Comparison of ENCODE assay signal across 1 cellular context in the genomic region with DNA sequence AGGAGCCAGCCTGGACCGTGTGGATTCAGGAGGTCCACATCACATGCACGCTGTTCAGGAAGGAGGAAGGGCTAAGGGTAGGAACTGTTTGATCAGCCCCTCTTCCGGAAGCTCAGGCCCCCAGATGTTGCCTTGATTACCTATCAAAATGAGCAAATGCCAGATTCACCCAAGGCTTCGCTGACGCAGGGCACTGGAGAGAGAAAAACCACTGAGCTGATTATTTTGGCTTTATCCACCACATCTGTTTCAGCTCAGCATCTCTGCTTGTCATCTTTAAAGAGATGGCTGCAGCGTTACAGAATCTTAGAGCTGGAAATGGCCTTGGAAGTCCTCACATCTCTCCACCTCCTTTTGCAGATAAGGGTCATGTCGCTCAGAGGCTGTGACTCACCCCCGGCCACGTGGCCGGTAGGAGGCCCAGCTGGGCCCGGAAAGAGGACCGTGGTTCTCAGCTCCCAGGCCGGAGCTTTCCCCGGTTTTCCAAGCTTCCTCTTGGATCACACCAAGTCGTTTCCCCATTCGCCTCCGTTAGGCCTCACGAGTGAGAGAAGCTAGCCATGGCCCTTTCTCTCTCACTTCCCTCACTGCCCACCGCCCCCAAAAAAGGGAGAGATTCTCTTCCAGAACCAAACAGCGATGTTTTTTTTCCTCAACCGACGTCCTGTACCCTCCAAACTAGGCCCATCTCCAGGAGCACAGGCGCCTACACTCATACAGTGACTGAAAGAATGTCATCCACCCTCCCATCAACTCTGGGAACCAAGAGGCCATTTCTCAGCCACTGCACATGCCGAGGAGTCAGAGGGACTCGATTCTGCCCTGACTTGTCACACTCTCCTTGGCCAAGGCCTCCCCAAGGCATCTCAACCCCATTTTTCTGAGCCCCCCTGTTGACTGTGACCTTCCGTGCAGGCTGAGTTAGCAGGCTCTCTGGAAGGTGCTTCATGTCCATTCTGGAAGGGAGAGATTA.
A peak's percentile ranks its signal among the peaks of the same experiment; 100 is the strongest.
TF ChIP-seq lines count a peak whose summit lies in the region.

No MANE protein-coding gene starts in this region.

TF ChIP-seq in K562, 482 proteins besides CTCF, POLR2A, EP300 and RAD21 (continued from another document and continues in another):
- TF ChIP-seq, protein P1, sequence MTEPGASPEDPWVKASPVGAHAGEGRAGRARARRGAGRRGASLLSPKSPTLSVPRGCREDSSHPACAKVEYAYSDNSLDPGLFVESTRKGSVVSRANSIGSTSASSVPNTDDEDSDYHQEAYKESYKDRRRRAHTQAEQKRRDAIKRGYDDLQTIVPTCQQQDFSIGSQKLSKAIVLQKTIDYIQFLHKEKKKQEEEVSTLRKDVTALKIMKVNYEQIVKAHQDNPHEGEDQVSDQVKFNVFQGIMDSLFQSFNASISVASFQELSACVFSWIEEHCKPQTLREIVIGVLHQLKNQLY (CRISPR knock-in tag; conservative IDR thresholded peaks at IDR 0.05) = no peak
- TF ChIP-seq SMARCA4 (IDR thresholded peaks at IDR 0.05) (peak; percentile 78), NFE2 (IDR thresholded peaks at IDR 0.05; ENCODE audit: low read depth) (no peak), POLR2G (IDR thresholded peaks at IDR 0.05; ENCODE audit: low read depth, low read length) (peak; percentile 49), EHMT2 (IDR thresholded peaks at IDR 0.05) (no peak), RFX7 (CRISPR knock-in tag; IDR thresholded peaks at IDR 0.05) (no peak), KLF10 (CRISPR knock-in tag; IDR thresholded peaks at IDR 0.05) (no peak), ZKSCAN1 (IDR thresholded peaks at IDR 0.05; ENCODE audit: low read depth, low read length) (no peak), ZNF696 (CRISPR knock-in tag; conservative IDR thresholded peaks at IDR 0.05) (no peak), ZC3H11A (IDR thresholded peaks at IDR 0.05; ENCODE audit: low read depth, low read length) (no peak), ZNF444 (CRISPR knock-in tag; IDR thresholded peaks at IDR 0.05) (no peak), CHD1 (IDR thresholded peaks at IDR 0.05; ENCODE audit: low read length) (no peak), NEUROD1 (IDR thresholded peaks at IDR 0.05; ENCODE audit: borderline replicate concordance, low read depth, low read length, partially characterized antibody) (peak; percentile 70), ZFP36 (IDR thresholded peaks at IDR 0.05; ENCODE audit: low read depth, low read length, partially characterized antibody) (no peak), SIN3B (IDR thresholded peaks at IDR 0.05; ENCODE audit: low read depth) (no peak), FOXJ3 (CRISPR knock-in tag; IDR thresholded peaks at IDR 0.05) (no peak), SMAD2 (IDR thresholded peaks at IDR 0.05; ENCODE audit: low read depth, low read length) (no peak), NFIC (IDR thresholded peaks at IDR 0.05) (no peak; the same call in 1 of the 2 replicates), ZNF347 (CRISPR knock-in tag; IDR thresholded peaks at IDR 0.05; ENCODE audit: low read depth) (no peak), DNMT1 (IDR thresholded peaks at IDR 0.05) (no peak), RB1 (IDR thresholded peaks at IDR 0.05; ENCODE audit: low read depth) (no peak), GABPB1 (CRISPR knock-in tag; IDR thresholded peaks at IDR 0.05) (0 out of 2 replicates have a peak, but pooled peaks have one; percentile 40), OTX1 (CRISPR knock-in tag; IDR thresholded peaks at IDR 0.05) (no peak), NR2F6 (CRISPR knock-in tag; IDR thresholded peaks at IDR 0.05) (no peak), ZNF274 (IDR thresholded peaks at IDR 0.05; ENCODE audit: borderline replicate concordance, low read depth, low read length) (no peak), HNRNPK (IDR thresholded peaks at IDR 0.05; ENCODE audit: low read depth, low read length, poor library complexity, severe bottlenecking) (no peak), DDX20 (tag; IDR thresholded peaks at IDR 0.05; ENCODE audit: low read depth) (no peak), KLF13 (tag; IDR thresholded peaks at IDR 0.05; ENCODE audit: borderline replicate concordance, low read depth) (no peak), SMAD3 (CRISPR knock-in tag; conservative IDR thresholded peaks at IDR 0.05) (no peak; the same call in 1 of the 2 replicates), MCM3 (IDR thresholded peaks at IDR 0.05) (no peak), YY1 (IDR thresholded peaks at IDR 0.05; ENCODE audit: borderline replicate concordance in 1 of 3, control insufficient read depth in 1 of 3, extremely low read depth in 1 of 3, insufficient read depth in 3 of 3, insufficient read length in 1 of 3, insufficient replicate concordance in 2 of 3, low read depth in 1 of 3, low read length in 2 of 3) (no peak), SETDB1 (IDR thresholded peaks at IDR 0.05; ENCODE audit: low read length) (no peak), POLR3A (IDR thresholded peaks at IDR 0.05; ENCODE audit: borderline replicate concordance, extremely low read depth, insufficient read depth, insufficient read length) (no peak), ZNF408 (CRISPR knock-in tag; IDR thresholded peaks at IDR 0.05; ENCODE audit: low read depth) (no peak), HEY1 (CRISPR knock-in tag; IDR thresholded peaks at IDR 0.05; ENCODE audit: borderline replicate concordance) (no peak), HNRNPUL1 (IDR thresholded peaks at IDR 0.05; ENCODE audit: low read length) (no peak), MIER1 (IDR thresholded peaks at IDR 0.05; ENCODE audit: low read depth) (no peak), KDM5B (IDR thresholded peaks at IDR 0.05; ENCODE audit: insufficient replicate concordance, low read depth, low read length) (no peak), TAF7 (tag; IDR thresholded peaks at IDR 0.05) (no peak), RBM34 (IDR thresholded peaks at IDR 0.05; ENCODE audit: borderline replicate concordance, insufficient read depth, low read length) (no peak), ZFPM2 (CRISPR knock-in tag; IDR thresholded peaks at IDR 0.05) (no peak), MEF2A (IDR thresholded peaks at IDR 0.05; ENCODE audit: control insufficient read depth, low read depth, low read length) (no peak), SMARCC2 (IDR thresholded peaks at IDR 0.05; ENCODE audit: low read depth) (peak; percentile 53; the same call in 1 of the 2 replicates), SNRNP70 (optimal IDR thresholded peaks at IDR 0.05; ENCODE audit: low read depth, low read length) (no peak), U2AF2 (optimal IDR thresholded peaks at IDR 0.05; ENCODE audit: low read depth, low read length) (no peak), TCF3 (CRISPR knock-in tag; IDR thresholded peaks at IDR 0.05) (peak; percentile 60), JUND (IDR thresholded peaks at IDR 0.05; ENCODE audit: borderline replicate concordance, low read depth, low read length) (peak; percentile 98), JUND (tag; IDR thresholded peaks at IDR 0.05; ENCODE audit: borderline replicate concordance, low read depth, low read length) (peak; percentile 97), ZFP30 (CRISPR knock-in tag; IDR thresholded peaks at IDR 0.05; ENCODE audit: borderline replicate concordance) (no peak), SNIP1 (IDR thresholded peaks at IDR 0.05; ENCODE audit: low read depth) (no peak), ZNF431 (CRISPR knock-in tag; IDR thresholded peaks at IDR 0.05) (0 out of 2 replicates have a peak, but pooled peaks have one; percentile 32), MED1 (CRISPR knock-in tag; IDR thresholded peaks at IDR 0.05; ENCODE audit: borderline replicate concordance) (no peak), ZNF311 (CRISPR knock-in tag; IDR thresholded peaks at IDR 0.05) (no peak)
- TF ChIP-seq, protein P2, sequence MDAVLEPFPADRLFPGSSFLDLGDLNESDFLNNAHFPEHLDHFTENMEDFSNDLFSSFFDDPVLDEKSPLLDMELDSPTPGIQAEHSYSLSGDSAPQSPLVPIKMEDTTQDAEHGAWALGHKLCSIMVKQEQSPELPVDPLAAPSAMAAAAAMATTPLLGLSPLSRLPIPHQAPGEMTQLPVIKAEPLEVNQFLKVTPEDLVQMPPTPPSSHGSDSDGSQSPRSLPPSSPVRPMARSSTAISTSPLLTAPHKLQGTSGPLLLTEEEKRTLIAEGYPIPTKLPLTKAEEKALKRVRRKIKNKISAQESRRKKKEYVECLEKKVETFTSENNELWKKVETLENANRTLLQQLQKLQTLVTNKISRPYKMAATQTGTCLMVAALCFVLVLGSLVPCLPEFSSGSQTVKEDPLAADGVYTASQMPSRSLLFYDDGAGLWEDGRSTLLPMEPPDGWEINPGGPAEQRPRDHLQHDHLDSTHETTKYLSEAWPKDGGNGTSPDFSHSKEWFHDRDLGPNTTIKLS (IDR thresholded peaks at IDR 0.05; ENCODE audit: borderline replicate concordance, low read depth) = peak; percentile 92
- TF ChIP-seq, protein P3, sequence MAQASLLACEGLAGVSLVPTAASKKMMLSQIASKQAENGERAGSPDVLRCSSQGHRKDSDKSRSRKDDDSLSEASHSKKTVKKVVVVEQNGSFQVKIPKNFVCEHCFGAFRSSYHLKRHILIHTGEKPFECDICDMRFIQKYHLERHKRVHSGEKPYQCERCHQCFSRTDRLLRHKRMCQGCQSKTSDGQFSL (CRISPR knock-in tag; IDR thresholded peaks at IDR 0.05) = no peak
- TF ChIP-seq, protein P3 (tag; IDR thresholded peaks at IDR 0.05) = no peak
- TF ChIP-seq, protein P4, sequence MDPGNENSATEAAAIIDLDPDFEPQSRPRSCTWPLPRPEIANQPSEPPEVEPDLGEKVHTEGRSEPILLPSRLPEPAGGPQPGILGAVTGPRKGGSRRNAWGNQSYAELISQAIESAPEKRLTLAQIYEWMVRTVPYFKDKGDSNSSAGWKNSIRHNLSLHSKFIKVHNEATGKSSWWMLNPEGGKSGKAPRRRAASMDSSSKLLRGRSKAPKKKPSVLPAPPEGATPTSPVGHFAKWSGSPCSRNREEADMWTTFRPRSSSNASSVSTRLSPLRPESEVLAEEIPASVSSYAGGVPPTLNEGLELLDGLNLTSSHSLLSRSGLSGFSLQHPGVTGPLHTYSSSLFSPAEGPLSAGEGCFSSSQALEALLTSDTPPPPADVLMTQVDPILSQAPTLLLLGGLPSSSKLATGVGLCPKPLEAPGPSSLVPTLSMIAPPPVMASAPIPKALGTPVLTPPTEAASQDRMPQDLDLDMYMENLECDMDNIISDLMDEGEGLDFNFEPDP (CRISPR knock-in tag; IDR thresholded peaks at IDR 0.05) = no peak
- TF ChIP-seq, protein P5, sequence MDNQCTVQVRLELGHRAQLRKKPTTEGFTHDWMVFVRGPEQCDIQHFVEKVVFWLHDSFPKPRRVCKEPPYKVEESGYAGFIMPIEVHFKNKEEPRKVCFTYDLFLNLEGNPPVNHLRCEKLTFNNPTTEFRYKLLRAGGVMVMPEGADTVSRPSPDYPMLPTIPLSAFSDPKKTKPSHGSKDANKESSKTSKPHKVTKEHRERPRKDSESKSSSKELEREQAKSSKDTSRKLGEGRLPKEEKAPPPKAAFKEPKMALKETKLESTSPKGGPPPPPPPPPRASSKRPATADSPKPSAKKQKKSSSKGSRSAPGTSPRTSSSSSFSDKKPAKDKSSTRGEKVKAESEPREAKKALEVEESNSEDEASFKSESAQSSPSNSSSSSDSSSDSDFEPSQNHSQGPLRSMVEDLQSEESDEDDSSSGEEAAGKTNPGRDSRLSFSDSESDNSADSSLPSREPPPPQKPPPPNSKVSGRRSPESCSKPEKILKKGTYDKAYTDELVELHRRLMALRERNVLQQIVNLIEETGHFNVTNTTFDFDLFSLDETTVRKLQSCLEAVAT (IDR thresholded peaks at IDR 0.05) = no peak
- TF ChIP-seq, protein P6, sequence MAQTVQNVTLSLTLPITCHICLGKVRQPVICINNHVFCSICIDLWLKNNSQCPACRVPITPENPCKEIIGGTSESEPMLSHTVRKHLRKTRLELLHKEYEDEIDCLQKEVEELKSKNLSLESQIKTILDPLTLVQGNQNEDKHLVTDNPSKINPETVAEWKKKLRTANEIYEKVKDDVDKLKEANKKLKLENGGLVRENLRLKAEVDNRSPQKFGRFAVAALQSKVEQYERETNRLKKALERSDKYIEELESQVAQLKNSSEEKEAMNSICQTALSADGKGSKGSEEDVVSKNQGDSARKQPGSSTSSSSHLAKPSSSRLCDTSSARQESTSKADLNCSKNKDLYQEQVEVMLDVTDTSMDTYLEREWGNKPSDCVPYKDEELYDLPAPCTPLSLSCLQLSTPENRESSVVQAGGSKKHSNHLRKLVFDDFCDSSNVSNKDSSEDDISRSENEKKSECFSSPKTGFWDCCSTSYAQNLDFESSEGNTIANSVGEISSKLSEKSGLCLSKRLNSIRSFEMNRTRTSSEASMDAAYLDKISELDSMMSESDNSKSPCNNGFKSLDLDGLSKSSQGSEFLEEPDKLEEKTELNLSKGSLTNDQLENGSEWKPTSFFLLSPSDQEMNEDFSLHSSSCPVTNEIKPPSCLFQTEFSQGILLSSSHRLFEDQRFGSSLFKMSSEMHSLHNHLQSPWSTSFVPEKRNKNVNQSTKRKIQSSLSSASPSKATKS (CRISPR knock-in tag; IDR thresholded peaks at IDR 0.05) = no peak
- TF ChIP-seq, protein P7, sequence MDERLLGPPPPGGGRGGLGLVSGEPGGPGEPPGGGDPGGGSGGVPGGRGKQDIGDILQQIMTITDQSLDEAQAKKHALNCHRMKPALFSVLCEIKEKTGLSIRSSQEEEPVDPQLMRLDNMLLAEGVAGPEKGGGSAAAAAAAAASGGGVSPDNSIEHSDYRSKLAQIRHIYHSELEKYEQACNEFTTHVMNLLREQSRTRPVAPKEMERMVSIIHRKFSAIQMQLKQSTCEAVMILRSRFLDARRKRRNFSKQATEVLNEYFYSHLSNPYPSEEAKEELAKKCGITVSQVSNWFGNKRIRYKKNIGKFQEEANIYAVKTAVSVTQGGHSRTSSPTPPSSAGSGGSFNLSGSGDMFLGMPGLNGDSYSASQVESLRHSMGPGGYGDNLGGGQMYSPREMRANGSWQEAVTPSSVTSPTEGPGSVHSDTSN (CRISPR knock-in tag; IDR thresholded peaks at IDR 0.05; ENCODE audit: low read depth) = 0 out of 2 replicates have a peak, but pooled peaks have one; percentile 44
- TF ChIP-seq, protein P7 (tag; conservative IDR thresholded peaks at IDR 0.05; ENCODE audit: low read depth) = peak; percentile 78
